Comparison of ENCODE assay signal across 8 cellular contexts in the genomic region with DNA sequence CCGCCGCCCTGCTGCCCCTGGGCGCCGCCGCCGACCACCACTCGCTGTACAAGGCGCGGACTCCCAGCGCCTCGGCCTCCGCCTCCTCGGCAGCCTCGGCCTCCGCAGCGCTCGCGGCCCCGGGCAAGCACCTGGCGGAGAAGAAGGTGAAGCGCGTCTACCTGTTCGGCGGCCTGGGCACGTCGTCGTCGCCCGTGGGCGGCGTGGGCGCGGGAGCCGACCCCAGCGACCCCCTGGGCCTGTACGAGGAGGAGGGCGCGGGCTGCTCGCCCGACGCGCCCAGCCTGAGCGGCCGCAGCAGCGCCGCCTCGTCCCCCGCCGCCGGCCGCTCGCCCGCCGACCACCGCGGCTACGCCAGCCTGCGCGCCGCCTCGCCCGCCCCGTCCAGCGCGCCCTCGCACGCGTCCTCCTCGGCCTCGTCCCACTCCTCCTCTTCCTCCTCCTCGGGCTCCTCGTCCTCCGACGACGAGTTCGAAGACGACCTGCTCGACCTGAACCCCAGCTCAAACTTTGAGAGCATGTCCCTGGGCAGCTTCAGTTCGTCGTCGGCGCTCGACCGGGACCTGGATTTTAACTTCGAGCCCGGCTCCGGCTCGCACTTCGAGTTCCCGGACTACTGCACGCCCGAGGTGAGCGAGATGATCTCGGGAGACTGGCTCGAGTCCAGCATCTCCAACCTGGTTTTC. TPM values are rescaled to one million over a fixed set of nuclear protein-coding genes. Genes with fewer than 3 reads are reported as not detected.
A peak's percentile ranks its signal among the peaks of the same experiment; 100 is the strongest.
DNase-seq lines count a peak whose midpoint lies in the region; ATAC-seq and TF ChIP-seq lines count a peak whose summit lies in the region.

No MANE protein-coding gene starts in this region.

- peak overlapping the region; percentile 78 for H2AK5ac ChIP-seq in neuronal stem cell (ENCODE audit: low read depth, low read length)

- no peak for TF ChIP-seq CTCF in foreskin fibroblast (IDR thresholded peaks at IDR 0.05; ENCODE audit: low read depth, low read length)

- H4K91ac ChIP-seq in neuronal stem cell (ENCODE audit: low read depth, low read length, poor library complexity) = no peak overlapping the region

- ATAC-seq in GM18868 (IDR thresholded peaks at IDR 0.05; ENCODE audit: unreplicated experiment) = peak; percentile 18
- peak; percentile 16 for ATAC-seq in HG03571 (IDR thresholded peaks at IDR 0.05; ENCODE audit: unreplicated experiment)

- H3K4ac ChIP-seq in neuronal stem cell (ENCODE audit: low read length) = no peak overlapping the region

- H3K27me3 ChIP-seq in BLaER1 (no peaks in the 10 kb centered on the region), neuronal stem cell (ENCODE audit: control insufficient read depth in 3 of 3, insufficient read depth in 3 of 3, low read depth in 1 of 3, low read length in 3 of 3) (no peaks in the 10 kb centered on the region)

- peak overlapping the region; percentile 91 for H3K23ac ChIP-seq in neuronal stem cell (ENCODE audit: low read depth, low read length, poor library complexity)

- H3K4me2 ChIP-seq in BLaER1 (0 out of 2 replicates have a peak overlapping the region, but pooled peaks have one; percentile 14), neuronal stem cell (ENCODE audit: insufficient read depth, low read length, poor library complexity, severe bottlenecking) (peak overlapping the region; percentile 62)

- H2BK15ac ChIP-seq in neuronal stem cell (ENCODE audit: low read length) = peak overlapping the region; percentile 43

- H3K36me3 ChIP-seq in BLaER1 = peaks cover 51% of the 10 kb centered on the region
- H3K36me3 ChIP-seq in neuronal stem cell (replicated peaks in 1 of 2; ENCODE audit: control insufficient read depth in 2 of 2, insufficient read depth in 2 of 2, low read length in 2 of 2) = peaks cover 8 to 50% of the 10 kb centered on the region in 2 donors

- H4K8ac ChIP-seq in neuronal stem cell (ENCODE audit: low read depth, low read length) = peak overlapping the region; percentile 43

- peak overlapping the region; percentile 94 for H3K14ac ChIP-seq in neuronal stem cell (ENCODE audit: low read length)

- H3K27ac ChIP-seq in BLaER1 (peak overlapping the region; percentile 98), neuronal stem cell (replicated peaks; ENCODE audit: low read length) (peak overlapping the region; percentile 91)

- H4K20me1 ChIP-seq in BLaER1 = peaks cover 65% of the 10 kb centered on the region

- peaks cover 5% of the 10 kb centered on the region for H3K79me1 ChIP-seq in neuronal stem cell (ENCODE audit: low read depth, low read length)

- H2AFZ ChIP-seq in neuronal stem cell (ENCODE audit: low read length) = no peak overlapping the region

- peak overlapping the region; percentile 99 for H3K18ac ChIP-seq in neuronal stem cell (ENCODE audit: low read length)

- H3K4me1 ChIP-seq in BLaER1 (peaks cover 28% of the 10 kb centered on the region), neuronal stem cell (ENCODE audit: control insufficient read depth in 2 of 2, insufficient read depth in 1 of 2, low read depth in 1 of 2, low read length in 2 of 2) (peaks cover 3 to 13% of the 10 kb centered on the region in 2 donors)

- H2BK120ac ChIP-seq in neuronal stem cell (ENCODE audit: low read depth, low read length) = no peak overlapping the region

- WGBS in neuronal stem cell (ENCODE audit: extremely low coverage in 2 of 2, insufficient read length in 2 of 2, insufficient replicate concordance in 1 of 2), 2 donors = no CpG with 5 or more reads among the region's 95 CpGs

- H2BK12ac ChIP-seq in neuronal stem cell (ENCODE audit: low read length) = no peak overlapping the region

- peak; percentile 67 for DNase-seq in activated CD8-positive, alpha-beta memory T cell treated with anti-CD3 and anti-CD28 coated beads for 24 hours
- DNase-seq in foreskin fibroblast (peak; percentile 7 to 52), neuronal stem cell (ENCODE audit: low spot score) (no peak), occipital lobe (lab: John Stamatoyannopoulos, UW) (no peak), SW 1271 (lab: John Stamatoyannopoulos, UW) (no peak)

- H3K9me3 ChIP-seq in BLaER1 = peaks cover 10% of the 10 kb centered on the region; the same call in 1 of the 2 replicates
- peaks cover 0 to 15% of the 10 kb centered on the region in 2 donors for H3K9me3 ChIP-seq in neuronal stem cell (replicated peaks in 1 of 2; ENCODE audit: control insufficient read depth in 2 of 2, insufficient read depth in 1 of 2, low read depth in 1 of 2, low read length in 2 of 2)

- peak overlapping the region; percentile 99 for H3K9ac ChIP-seq in BLaER1
- peak overlapping the region; percentile 99 for H3K9ac ChIP-seq in neuronal stem cell (ENCODE audit: low read depth, low read length, poor library complexity)

- peak overlapping the region; percentile 90 for H2BK5ac ChIP-seq in neuronal stem cell (ENCODE audit: low read length)

- H3K4me3 ChIP-seq in BLaER1 (peak overlapping the region; percentile 96), foreskin fibroblast (ENCODE audit: low read depth in 1 of 2, low read length in 2 of 2) (peak overlapping the region; percentile 86 to 89), neuronal stem cell (ENCODE audit: low read length in 2 of 2) (peak overlapping the region; percentile 86 to 96)

RNA-seq across cellular contexts. Expression of a gene that starts 1.9 kb away (rescaled TPM):
- polyA plus RNA-seq in neuronal stem cell (2013, experiment 1 of 2) = 141 TPM
- 150 TPM for polyA plus RNA-seq in neuronal stem cell (2013, experiment 2 of 2)
- total RNA-seq in occipital lobe = 370 TPM

Comparison
In these comparisons a context has a peak if more than half of its experiments do, and no peak if none do; other contexts are left out.
1. DNase-seq: peak in activated CD8-positive, alpha-beta memory T cell treated with anti-CD3 and anti-CD28 coated beads for 24 hours (single experiment) and foreskin fibroblast (2 of 2); none in neuronal stem cell (single experiment), occipital lobe (single experiment) and SW 1271 (0 of 2).
2. Peak in every context shown above with its lines, with median percentiles within 50 percentile points of each other: H3K4me3 ChIP-seq.